Comparison of ENCODE assay signal across 8 cellular contexts in the genomic region with DNA sequence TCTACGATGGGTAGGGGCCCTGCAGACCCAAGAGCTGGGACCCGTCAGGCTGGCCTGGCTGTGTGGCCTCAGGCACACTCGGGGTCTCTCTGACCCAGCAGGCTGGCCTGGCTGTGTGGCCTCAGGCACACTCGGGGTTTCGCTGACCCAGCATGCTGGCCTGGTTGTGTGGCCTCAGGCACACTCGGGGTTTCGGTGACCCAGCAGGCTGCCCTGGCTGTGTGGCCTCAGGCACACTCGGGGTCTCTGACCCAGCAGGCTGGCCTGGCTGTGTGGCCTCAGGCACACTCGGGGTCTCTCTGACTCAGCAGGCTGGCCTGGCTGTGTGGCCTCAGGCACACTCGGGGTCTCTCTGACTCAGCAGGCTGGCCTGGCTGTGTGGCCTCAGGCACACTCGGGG. TPM values are rescaled to one million over a fixed set of nuclear protein-coding genes. Genes with fewer than 3 reads are reported as not detected.
"Had no signal": no experiment of that assay in that cellular context is flagged by ENCODE, and none has a peak within 500 bp of the region (broad histone marks: within the 10 kb centered on the region; RNA-seq: fewer than 3 reads in every experiment).

No MANE protein-coding gene starts in this region.

RNA-seq across cellular contexts. Expression of a gene that starts 34.3 kb away (rescaled TPM):
- total RNA-seq: OCI-LY7, PC-3, PC-9, SJCRH30, SJSA1, SK-MEL-5 had no signal
- polyA plus RNA-seq: SK-N-SH had no signal

RNA-seq across cellular contexts. Expression of a gene that starts 37.9 kb away (rescaled TPM):
- total RNA-seq: OCI-LY7, PC-9, RPMI7951, SJSA1 had no signal
- polyA plus RNA-seq: SK-N-SH had no signal

RNA-seq across cellular contexts. Expression of a gene that starts 39.2 kb away (rescaled TPM):
- total RNA-seq: OCI-LY7, PC-3, PC-9, RPMI7951, SJCRH30, SJSA1, SK-MEL-5 had no signal
- polyA plus RNA-seq: SK-N-SH had no signal

RNA-seq across cellular contexts. Expression of a gene that starts 49.7 kb away (rescaled TPM):
- total RNA-seq: OCI-LY7, PC-3, PC-9, SJCRH30, SJSA1, SK-MEL-5 had no signal
- polyA plus RNA-seq: SK-N-SH had no signal
